ENCODE assay signal across 8 cellular contexts in genomic region chr14:96502621-96503251, GRCh38. TPM values are rescaled to one million over a fixed set of nuclear protein-coding genes. Genes with fewer than 3 reads are reported as not detected.
DNase-seq lines count a peak whose midpoint lies in the region; ATAC-seq, FAIRE-seq and TF ChIP-seq lines count a peak whose summit lies in the region.

No MANE protein-coding gene starts in this region.

- H3K9me3 ChIP-seq in GM12878 (replicated peaks; ENCODE audit: control insufficient read depth, insufficient read depth, low read length) (no peaks in the 10 kb centered on the region), iPS DF 6.9 (ENCODE audit: control insufficient read depth, insufficient read depth, low read length) (no peaks in the 10 kb centered on the region)

- DNase-seq in C1 segment of cervical spinal cord (lab: John Stamatoyannopoulos, UW) (peak in 11 of 14 donors; percentile 32 to 82 (median 72)), NOMO-1 (lab: John Stamatoyannopoulos, UW; ENCODE audit: unreplicated experiment in 2 of 2) (peak; percentile 30 to 74), GM12878 (ENCODE audit: low read depth, low spot score) (no peak), iPS DF 6.9 (ENCODE audit: low read depth, low spot score) (no peak), renal cortical epithelial cell (ENCODE audit: low read depth) (peak; percentile 13), D721Med (ENCODE audit: insufficient read length, low spot score) (no peak)

- peaks cover 63% of the 10 kb centered on the region for H3K79me2 ChIP-seq in GM12878 (ENCODE audit: control insufficient read depth, insufficient read depth, low read length)

- in situ Hi-C loops in GM12878 (cut with MboI), result no loop called here

- peak overlapping the region; percentile 92 for H3K9ac ChIP-seq in GM12878 (ENCODE audit: control insufficient read depth, insufficient read depth, low read length)

- BruUV-seq in GM12878 (replicated peaks; lab: Mats Ljungman, UMichigan), result no TSS peak

- H3K27ac ChIP-seq in GM12878 (ENCODE audit: control insufficient read depth, insufficient read depth) (peak overlapping the region; percentile 88), iPS DF 6.9 (ENCODE audit: low read length) (no peak overlapping the region)

- RAD21 ChIA-PET in GM12878 (lab: Charles Lee; ENCODE audit: unreplicated experiment), result no interaction called here

- peak; percentile 9; the same call in 1 of the 2 replicates for TF ChIP-seq POLR2A in GM12878 (IDR thresholded peaks at IDR 0.05; ENCODE audit: low read depth, low read length)

- 0 out of 4 replicates have a peak, but pooled peaks of 1 of the 2 experiments have one; percentile 13 for TF ChIP-seq EP300 in GM12878 (IDR thresholded peaks at IDR 0.05; ENCODE audit: borderline replicate concordance in 1 of 2, control insufficient read depth in 1 of 2, low read depth in 2 of 2, low read length in 2 of 2)

- H3K27me3 ChIP-seq in GM12878 (replicated peaks in 1 of 2; ENCODE audit: control insufficient read depth in 2 of 2, insufficient read depth in 2 of 2, low read length in 1 of 2), result no peaks in the 10 kb centered on the region
- H3K27me3 ChIP-seq in iPS DF 6.9 (ENCODE audit: control insufficient read depth, insufficient read depth, low read length), result no peaks in the 10 kb centered on the region

- no peak for TF ChIP-seq RAD21 in GM12878 (IDR thresholded peaks at IDR 0.05; ENCODE audit: insufficient read depth, low read depth, low read length)

- WGBS in GM12878 (ENCODE audit: insufficient coverage, insufficient replicate concordance, low lambda C conversion rate, missing lambda C conversion rate), result 2% methylated on average over 32 of the region's 46 CpGs
- no CpG with 5 or more reads among the region's 46 CpGs for WGBS in iPS DF 6.9 (ENCODE audit: insufficient coverage, insufficient read length)

- TF ChIP-seq CTCF in GM12878 (IDR thresholded peaks at IDR 0.05 in 2 of 3, conservative IDR thresholded peaks at IDR 0.05 in 1 of 3; ENCODE audit: control insufficient read depth in 2 of 3, extremely low read depth in 1 of 3, insufficient read depth in 1 of 3, low read depth in 3 of 3, low read length in 3 of 3), result no peak
- no peak for TF ChIP-seq CTCF in D721Med (IDR thresholded peaks at IDR 0.05; ENCODE audit: insufficient read depth, missing control alignments)

- CTCF ChIA-PET in GM12878 (lab: Yijun Ruan, JAX), result interaction anchor here (0.7 kb wide), 2 partner anchors 57 to 308 kb away, joined by 3 read pairs; no protein-coding TSS in a partner anchor

- SMC1A ChIA-PET in GM12878 (lab: Charles Lee; ENCODE audit: uncharacterized antibody, unreplicated experiment), result interaction anchor here (0.7 to 1.6 kb wide), 5 partner anchors 10 to 317 kb away, joined by 3 to 4 read pairs (median 4); no protein-coding TSS in a partner anchor

- H3K36me3 ChIP-seq in GM12878 (ENCODE audit: control insufficient read depth in 2 of 2, insufficient read depth in 2 of 2, low read length in 1 of 2), result no peaks in the 10 kb centered on the region; a peak in 1 of 4 replicates
- H3K36me3 ChIP-seq in iPS DF 6.9 (ENCODE audit: control insufficient read depth, insufficient read depth, low read length), result no peaks in the 10 kb centered on the region

- no peak for FAIRE-seq in GM12878 (lab: Jason Lieb, UNC)
- no peak for FAIRE-seq in D721Med (lab: Jason Lieb, UNC)

- intact Hi-C loops in GM12878 (cut with micrococcal nuclease; ENCODE audit: unreplicated experiment), result loop anchor here (5.0 kb wide), 1 partner anchor 110 kb away; the partner anchor contains the start of gene AK7

- peak overlapping the region; percentile 64 for H3K4me2 ChIP-seq in GM12878 (ENCODE audit: control insufficient read depth, insufficient read depth)

- POLR2A ChIA-PET in GM12878 (lab: Charles Lee), result interaction anchor here (0.6 to 1.5 kb wide), 5 partner anchors 8 to 86 kb away, joined by 3 to 13 read pairs (median 4); no protein-coding TSS in a partner anchor

- ATAC-seq in GM18867 (IDR thresholded peaks at IDR 0.05; ENCODE audit: unreplicated experiment) (peak; percentile 26), HG03064 (IDR thresholded peaks at IDR 0.05; ENCODE audit: low read depth, unreplicated experiment) (peak; percentile 37), GM12878 (peak; percentile 64)

- H2AFZ ChIP-seq in GM12878 (ENCODE audit: control insufficient read depth, low read depth, low read length), result peak overlapping the region; percentile 41

- H3K4me3 ChIP-seq in GM12878 (peak overlapping the region; percentile 93), iPS DF 6.9 (ENCODE audit: low read length) (peak overlapping the region; percentile 77)

- peaks cover 7% of the 10 kb centered on the region; the same call in 1 of the 2 replicates for H3K4me1 ChIP-seq in GM12878 (ENCODE audit: control insufficient read depth, insufficient read depth, low read length)
- peaks cover 2% of the 10 kb centered on the region; the same call in 1 of the 2 replicates for H3K4me1 ChIP-seq in iPS DF 6.9 (ENCODE audit: control insufficient read depth, insufficient read depth, low read length)

- H4K20me1 ChIP-seq in GM12878 (ENCODE audit: control insufficient read depth, insufficient read depth), result no peaks in the 10 kb centered on the region

TF ChIP-seq in GM12878, 131 proteins besides CTCF, POLR2A, EP300 and RAD21 (continues in another document):
- no peak for TF ChIP-seq RB1 (IDR thresholded peaks at IDR 0.05; ENCODE audit: borderline replicate concordance)
- TF ChIP-seq DPF2 (IDR thresholded peaks at IDR 0.05), result peak; percentile 26
- no peak for TF ChIP-seq ZZZ3 (IDR thresholded peaks at IDR 0.05; ENCODE audit: control insufficient read depth, insufficient read length, low read depth)
- no peak for TF ChIP-seq CBFB (IDR thresholded peaks at IDR 0.05; ENCODE audit: low read depth)
- TF ChIP-seq NKRF (conservative IDR thresholded peaks at IDR 0.05), result peak; percentile 59
- 0 out of 2 replicates have a peak, but pooled peaks have one; percentile 22 for TF ChIP-seq TARDBP (IDR thresholded peaks at IDR 0.05; ENCODE audit: borderline replicate concordance)
- no peak for TF ChIP-seq JUND (IDR thresholded peaks at IDR 0.05; ENCODE audit: low read depth, low read length)
- no peak for TF ChIP-seq CREB1 (IDR thresholded peaks at IDR 0.05; ENCODE audit: low read depth)
- 0 out of 2 replicates have a peak, but pooled peaks have one; percentile 0 for TF ChIP-seq SMC3 (IDR thresholded peaks at IDR 0.05; ENCODE audit: borderline replicate concordance, low read length)
- 0 out of 4 replicates have a peak, but pooled peaks of 1 of the 2 experiments have one; percentile 18 for TF ChIP-seq IKZF2 (IDR thresholded peaks at IDR 0.05)
- no peak for TF ChIP-seq ZNF24 (IDR thresholded peaks at IDR 0.05)
- TF ChIP-seq BACH1 (IDR thresholded peaks at IDR 0.05; ENCODE audit: borderline replicate concordance), result peak; percentile 75

RNA-seq across cellular contexts. Expression of gene PAPOLA, which starts 0.6 kb away (rescaled TPM):
- 478 and 480 TPM in 2 replicates for total RNA-seq in GM12878 (2013; cell fraction: nucleolus; rRNA removed)
- total RNA-seq in GM12878 (2014; rRNA removed), result 83.8 and 90.7 TPM in 2 replicates
- total RNA-seq in GM12878 (2014; rRNA removed; fragmentation: Illumina TruSeq; extraction: Trizol), result 106 and 108 TPM in 2 replicates
- total RNA-seq in GM12878 (2021), result 119 and 122 TPM in 2 replicates
- 50.1 TPM for polyA plus RNA-seq in GM12878 (2011; ENCODE audit: low read depth)
- 185 and 260 TPM in 2 replicates for polyA plus RNA-seq in GM12878 (2011; rRNA removed)
- 103 and 109 TPM in 2 replicates for polyA plus RNA-seq in GM12878 (2011; cell fraction: cytosol; rRNA removed)
- polyA plus RNA-seq in GM12878 (2011; cell fraction: nucleus; rRNA removed), result 108 and 113 TPM in 2 replicates
- polyA plus RNA-seq in GM12878 (2012), result 73.7 and 92.7 TPM in 2 replicates
- polyA plus RNA-seq in GM12878 (2014; fragmentation: Illumina TruSeq; extraction: Trizol), result 127 and 150 TPM in 2 replicates
- polyA plus RNA-seq in GM12878 (2014; fragmentation: Nextera tagmentation; extraction: Ambion mirVana), result 10 to 100 TPM; 46.0 to 53.2 TPM
- polyA plus RNA-seq in GM12878 (2014; rRNA removed), result 66.1 and 78.7 TPM in 2 replicates
- 100 to 1,000 TPM; 139 to 156 TPM for polyA plus RNA-seq in GM12878 (2016; fragmentation: Nextera tagmentation; extraction: Ambion mirVana)
- 170 and 260 TPM in 2 replicates for polyA minus RNA-seq in GM12878 (2011; rRNA and poly(A)+ RNA removed)
- polyA minus RNA-seq in GM12878 (2011; cell fraction: cytosol; rRNA and poly(A)+ RNA removed), result 61.6 and 93.7 TPM in 2 replicates
- 137 and 220 TPM in 2 replicates for polyA minus RNA-seq in GM12878 (2011; cell fraction: nucleus; rRNA and poly(A)+ RNA removed)
- 55.6 and 184 TPM in 2 replicates for total RNA-seq in renal cortical epithelial cell

Comparison
In these comparisons a context has a peak if more than half of its experiments do, and no peak if none do; other contexts are left out.
1. DNase-seq: peak in C1 segment of cervical spinal cord (11 of 14), NOMO-1 (2 of 2) and renal cortical epithelial cell (single experiment); none in GM12878 (single experiment), iPS DF 6.9 (single experiment) and D721Med (single experiment).
2. Peak in every context shown above with its lines, with median percentiles within 50 percentile points of each other: ATAC-seq.